1 cellular context compared by ENCODE assay signal in the genomic region with DNA sequence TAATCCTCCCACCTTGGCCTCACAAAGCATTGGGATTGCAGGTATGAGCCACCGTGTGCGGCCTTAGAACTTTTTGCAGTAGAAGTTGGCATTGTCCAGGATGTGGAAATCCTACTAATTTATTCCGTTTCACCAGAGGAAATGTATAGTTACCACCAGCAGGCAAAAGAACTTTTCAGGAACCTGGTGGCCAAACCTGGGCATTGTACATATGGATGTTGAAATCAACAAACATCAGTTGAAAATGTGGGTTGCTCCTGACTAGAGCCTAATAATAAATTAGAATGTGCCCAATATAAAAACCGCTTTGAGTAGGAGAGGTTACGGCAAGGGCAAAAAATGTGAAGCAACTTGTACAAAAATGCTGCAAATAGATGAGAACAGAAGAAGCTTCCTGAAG.
TF ChIP-seq lines count a peak whose summit lies in the region.

No MANE protein-coding gene starts in this region.

TF ChIP-seq in WTC11, 78 proteins besides CTCF, POLR2A, EP300 and RAD21 (continued from another document):
- TF ChIP-seq, protein P1, sequence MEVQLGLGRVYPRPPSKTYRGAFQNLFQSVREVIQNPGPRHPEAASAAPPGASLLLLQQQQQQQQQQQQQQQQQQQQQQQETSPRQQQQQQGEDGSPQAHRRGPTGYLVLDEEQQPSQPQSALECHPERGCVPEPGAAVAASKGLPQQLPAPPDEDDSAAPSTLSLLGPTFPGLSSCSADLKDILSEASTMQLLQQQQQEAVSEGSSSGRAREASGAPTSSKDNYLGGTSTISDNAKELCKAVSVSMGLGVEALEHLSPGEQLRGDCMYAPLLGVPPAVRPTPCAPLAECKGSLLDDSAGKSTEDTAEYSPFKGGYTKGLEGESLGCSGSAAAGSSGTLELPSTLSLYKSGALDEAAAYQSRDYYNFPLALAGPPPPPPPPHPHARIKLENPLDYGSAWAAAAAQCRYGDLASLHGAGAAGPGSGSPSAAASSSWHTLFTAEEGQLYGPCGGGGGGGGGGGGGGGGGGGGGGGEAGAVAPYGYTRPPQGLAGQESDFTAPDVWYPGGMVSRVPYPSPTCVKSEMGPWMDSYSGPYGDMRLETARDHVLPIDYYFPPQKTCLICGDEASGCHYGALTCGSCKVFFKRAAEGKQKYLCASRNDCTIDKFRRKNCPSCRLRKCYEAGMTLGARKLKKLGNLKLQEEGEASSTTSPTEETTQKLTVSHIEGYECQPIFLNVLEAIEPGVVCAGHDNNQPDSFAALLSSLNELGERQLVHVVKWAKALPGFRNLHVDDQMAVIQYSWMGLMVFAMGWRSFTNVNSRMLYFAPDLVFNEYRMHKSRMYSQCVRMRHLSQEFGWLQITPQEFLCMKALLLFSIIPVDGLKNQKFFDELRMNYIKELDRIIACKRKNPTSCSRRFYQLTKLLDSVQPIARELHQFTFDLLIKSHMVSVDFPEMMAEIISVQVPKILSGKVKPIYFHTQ (CRISPR knock-in tag; IDR thresholded peaks at IDR 0.05): no peak
- TF ChIP-seq FOXK1 (CRISPR knock-in tag; IDR thresholded peaks at IDR 0.05): no peak
- TF ChIP-seq MYBL2 (CRISPR knock-in tag; IDR thresholded peaks at IDR 0.05): no peak
- no peak for TF ChIP-seq SOX15 (CRISPR knock-in tag; IDR thresholded peaks at IDR 0.05)
- TF ChIP-seq, protein P2, sequence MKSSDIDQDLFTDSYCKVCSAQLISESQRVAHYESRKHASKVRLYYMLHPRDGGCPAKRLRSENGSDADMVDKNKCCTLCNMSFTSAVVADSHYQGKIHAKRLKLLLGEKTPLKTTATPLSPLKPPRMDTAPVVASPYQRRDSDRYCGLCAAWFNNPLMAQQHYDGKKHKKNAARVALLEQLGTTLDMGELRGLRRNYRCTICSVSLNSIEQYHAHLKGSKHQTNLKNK (CRISPR knock-in tag; IDR thresholded peaks at IDR 0.05): no peak
- no peak for TF ChIP-seq ELF4 (CRISPR knock-in tag; IDR thresholded peaks at IDR 0.05; ENCODE audit: low read depth)
- no peak for TF ChIP-seq HMGA2 (CRISPR knock-in tag; IDR thresholded peaks at IDR 0.05)
- no peak for TF ChIP-seq NFYB (CRISPR knock-in tag; conservative IDR thresholded peaks at IDR 0.05; ENCODE audit: low read depth)
- no peak for TF ChIP-seq NR1H2 (CRISPR knock-in tag; IDR thresholded peaks at IDR 0.05)
TF ChIP-seq in WTC11: peak in this region for 0.
